Comparison of ENCODE assay signal across 11 cellular contexts in the genomic region with DNA sequence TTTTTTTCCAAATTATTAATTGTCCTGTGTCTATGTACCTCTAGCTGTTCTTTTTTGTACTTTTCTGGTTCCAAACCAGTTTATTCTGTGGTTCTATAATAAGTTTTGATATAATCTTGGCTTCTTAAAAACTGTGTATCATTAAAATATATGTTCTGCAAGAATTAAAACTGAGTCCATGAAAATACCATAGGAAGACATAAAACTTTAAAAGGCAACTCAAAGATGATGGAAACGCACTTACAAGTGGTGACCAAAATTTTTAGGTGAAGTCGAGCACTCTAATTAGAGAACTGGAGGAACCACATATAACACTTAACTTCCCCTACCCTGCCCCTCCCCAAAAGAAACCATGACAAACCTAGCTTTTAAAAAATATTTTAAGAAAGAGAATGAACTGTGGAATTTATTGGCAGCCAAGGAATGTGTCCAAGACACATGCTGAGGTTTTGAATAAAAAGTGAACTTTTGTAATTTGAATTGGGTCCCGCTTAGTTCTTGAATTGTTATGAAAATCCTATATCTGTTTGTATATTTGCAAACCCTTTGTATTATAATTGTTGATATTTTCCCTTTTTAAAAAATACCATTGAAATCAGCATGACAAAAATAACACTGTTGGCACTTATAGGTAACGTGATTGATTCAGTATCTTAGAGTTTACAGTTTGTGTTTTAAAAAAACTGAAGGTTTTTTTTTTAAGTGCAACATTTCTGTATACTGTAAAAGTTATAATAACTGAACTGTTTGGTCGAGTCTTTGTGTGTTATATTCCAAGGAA. TPM values are rescaled to one million over a fixed set of nuclear protein-coding genes. Genes with fewer than 3 reads are reported as not detected.
DNase-seq lines count a peak whose midpoint lies in the region; ATAC-seq, FAIRE-seq and TF ChIP-seq lines count a peak whose summit lies in the region.
"Had no signal": no experiment of that assay in that cellular context is flagged by ENCODE, and none has a peak within 500 bp of the region (broad histone marks: within the 10 kb centered on the region; RNA-seq: fewer than 3 reads in every experiment).

No MANE protein-coding gene starts in this region.

- no peaks in the 10 kb centered on the region for H3K36me3 Mint-ChIP-seq in T-cell

- H3K4me1 ChIP-seq in GM23248 (ENCODE audit: insufficient read depth): peaks cover 40% of the 10 kb centered on the region
- H3K4me1 ChIP-seq in ascending aorta: peaks cover 0 to 3% of the 10 kb centered on the region in 2 donors
- H3K4me1 ChIP-seq in kidney (ENCODE audit: control insufficient read depth in 1 of 2, insufficient read depth in 1 of 2, low read depth in 1 of 2, low read length in 2 of 2): peaks cover 2 to 6% of the 10 kb centered on the region in 2 donors
- peaks cover 6 to 18% (median 12%) of the 10 kb centered on the region in 4 donors for H3K4me1 ChIP-seq in stomach

- WGBS in GM23248 (ENCODE audit: low coverage in 1 of 2, low lambda C conversion rate in 2 of 2, missing lambda C conversion rate in 2 of 2), 2 experiments: 29 to 31% methylated on average over 5 of the region's 5 CpGs
- 9 to 23% (median 12%) methylated on average over 5 of the region's 5 CpGs for WGBS in stomach, 5 donors

- TF ChIP-seq EP300 in stomach (IDR thresholded peaks at IDR 0.05): no peak

- H3K9me3 ChIP-seq in GM23248 (ENCODE audit: low read depth) (no peaks in the 10 kb centered on the region), ascending aorta (no peaks in the 10 kb centered on the region), kidney (ENCODE audit: control insufficient read depth in 1 of 2, low read length in 2 of 2) (no peaks in the 10 kb centered on the region), stomach (no peaks in the 10 kb centered on the region)

- CTCF ChIA-PET in T-cell (lab: Charles Lee): no interaction called here

- ATAC-seq in T-cell (replicated peaks in 1 of 4) (no peak), GM21447 (IDR thresholded peaks at IDR 0.05; ENCODE audit: unreplicated experiment) (no peak)
- ATAC-seq: esophagus mucosa; stimulated activated naive B cell treated with anti-CD40 and anti-IgM and Interleukin-4, amounts not matched to agents 10 μg/mL and 1 μg/mL and 100 μg/mL, for 72 hours had no signal

- peak overlapping the region; percentile 99 for H3K4me3 ChIP-seq in GM23248
- peak overlapping the region; percentile 95 for H3K4me3 ChIP-seq in ascending aorta
- H3K4me3 ChIP-seq in kidney (ENCODE audit: low read length in 2 of 2): peak overlapping the region; percentile 96 to 100
- H3K4me3 ChIP-seq in stomach: peak overlapping the region; percentile 80 to 89 (median 88)

- no peak for FAIRE-seq in kidney (lab: Jason Lieb, UNC)

- POLR2A ChIA-PET in T-cell (lab: Charles Lee): no interaction called here

- intact Hi-C loops in ascending aorta (cut with DNase I): loop anchor here (10.0 kb wide), 2 partner anchors 463 to 923 kb away; no protein-coding TSS in a partner anchor
- intact Hi-C loops in kidney (cut with DNase I): loop anchor here (10.0 kb wide), 2 partner anchors 557 to 1053 kb away; no protein-coding TSS in a partner anchor
- intact Hi-C loops in stomach (cut with DNase I; ENCODE audit: low total_unique reads): no loop called here

- no peak overlapping the region for H2AFZ ChIP-seq in GM23248

- DNase-seq in GM23248 (no peak), ascending aorta (ENCODE audit: low spot score in 2 of 2) (no peak), kidney (no peak), stomach (no peak), dedifferentiated amniotic fluid mesenchymal stem cell (ENCODE audit: extremely low spot score) (no peak), T-cell (no peak), NOMO-1 treated with dmso at 0.1 percent for 144 hours (lab: John Stamatoyannopoulos, UW; ENCODE audit: unreplicated experiment) (no peak)
- DNase-seq: NCI-H2081 treated with DMSO at 0.1 percent for 48 hours; stimulated activated naive B cell treated with anti-CD40 and anti-IgM and Interleukin-4, amounts not matched to agents 10 μg/mL and 1 μg/mL and 100 μg/mL, for 72 hours had no signal

- no peaks in the 10 kb centered on the region for H3K27me3 ChIP-seq in GM23248 (replicated peaks; ENCODE audit: insufficient read depth)
- no peaks in the 10 kb centered on the region for H3K27me3 ChIP-seq in ascending aorta
- H3K27me3 ChIP-seq in stomach: peaks cover 0 to 50% (median 0%) of the 10 kb centered on the region in 3 donors

- H4K20me1 ChIP-seq in GM23248 (ENCODE audit: insufficient read depth): no peaks in the 10 kb centered on the region

- peaks cover 99% of the 10 kb centered on the region for H3K79me2 ChIP-seq in GM23248 (ENCODE audit: insufficient read depth)

- H3K4me2 ChIP-seq in GM23248 (ENCODE audit: unreplicated experiment): peak overlapping the region; percentile 99

- no peak overlapping the region for H3K4me3 Mint-ChIP-seq in T-cell
- H3K4me3 Mint-ChIP-seq: stimulated activated naive B cell treated with anti-CD40 and anti-IgM and Interleukin-4, amounts not matched to agents 10 μg/mL and 1 μg/mL and 100 μg/mL, for 72 hours had no signal

- peak overlapping the region; percentile 87 for H3K9ac ChIP-seq in GM23248
- H3K9ac ChIP-seq in kidney (ENCODE audit: low read length in 2 of 2): peak overlapping the region; percentile 99 to 100

- no peak for TF ChIP-seq POLR2A in stomach (IDR thresholded peaks at IDR 0.05)

- peaks cover 75 to 90% of the 10 kb centered on the region in 2 donors for H3K27me3 Mint-ChIP-seq in T-cell

- TF ChIP-seq CTCF in ascending aorta (IDR thresholded peaks at IDR 0.05): no peak
- no peak for TF ChIP-seq CTCF in kidney (IDR thresholded peaks at IDR 0.05; ENCODE audit: borderline replicate concordance, extremely low read depth, insufficient read depth)
- TF ChIP-seq CTCF in stomach (IDR thresholded peaks at IDR 0.05): no peak

- no peak overlapping the region for H3K27ac Mint-ChIP-seq in T-cell
- H3K27ac Mint-ChIP-seq: stimulated activated naive B cell treated with anti-CD40 and anti-IgM and Interleukin-4, amounts not matched to agents 10 μg/mL and 1 μg/mL and 100 μg/mL, for 72 hours had no signal

- H3K4me1 Mint-ChIP-seq in T-cell: peaks cover 10 to 13% (median 11%) of the 10 kb centered on the region in 3 donors

- in situ Hi-C loops in GM23248 (cut with MboI): no loop called here

- peaks cover 50% of the 10 kb centered on the region for H3F3A ChIP-seq in GM23248 (ENCODE audit: insufficient read depth)

- peak overlapping the region; percentile 77 for H3K27ac ChIP-seq in GM23248
- peak overlapping the region; percentile 91 for H3K27ac ChIP-seq in ascending aorta
- H3K27ac ChIP-seq in kidney (ENCODE audit: low read depth in 2 of 2, low read length in 2 of 2): peak overlapping the region; percentile 92 to 97
- H3K27ac ChIP-seq in stomach: peak overlapping the region; percentile 61 to 97 (median 97)

- no peaks in the 10 kb centered on the region for H3K9me3 Mint-ChIP-seq in T-cell

- H3K9me2 ChIP-seq in GM23248 (ENCODE audit: insufficient read depth): no peaks in the 10 kb centered on the region

- H3K36me3 ChIP-seq in GM23248 (ENCODE audit: low read depth) (peaks cover 50% of the 10 kb centered on the region), ascending aorta (peaks cover 4 to 32% of the 10 kb centered on the region in 2 donors), kidney (ENCODE audit: control insufficient read depth in 1 of 2, insufficient read depth in 2 of 2, low read length in 2 of 2) (peaks cover 4 to 62% of the 10 kb centered on the region in 2 donors), stomach (peaks cover 26 to 53% (median 37%) of the 10 kb centered on the region in 4 donors)

RNA-seq across cellular contexts. Expression of gene NR2F2, which starts 7.7 kb away (rescaled TPM):
- total RNA-seq in GM23248 (2014; rRNA removed; shearing (Covaris generic)): 5.9 and 7.3 TPM in 2 replicates
- 23.8 and 25.1 TPM in 2 replicates for polyA plus RNA-seq in GM23248 (2016; fragmentation: Nextera tagmentation; extraction: Ambion mirVana)
- total RNA-seq in ascending aorta: 126 TPM
- total RNA-seq in kidney: 191 TPM
- polyA plus RNA-seq in kidney (ENCODE audit: insufficient read depth, low read depth, low replicate concordance): 42.5 TPM
- total RNA-seq in stomach: 10 to 100 TPM; 36.8 to 96.2 (median 63.0) TPM
- 10 to 100 TPM; 30.9 to 47.4 (median 39.7) TPM for polyA plus RNA-seq in stomach
- under 1 TPM in 3 of 5 donors, not detected in 2; 0.32 to 0.53 (median 0.38) TPM for total RNA-seq in T-cell
